In the genomic region with DNA sequence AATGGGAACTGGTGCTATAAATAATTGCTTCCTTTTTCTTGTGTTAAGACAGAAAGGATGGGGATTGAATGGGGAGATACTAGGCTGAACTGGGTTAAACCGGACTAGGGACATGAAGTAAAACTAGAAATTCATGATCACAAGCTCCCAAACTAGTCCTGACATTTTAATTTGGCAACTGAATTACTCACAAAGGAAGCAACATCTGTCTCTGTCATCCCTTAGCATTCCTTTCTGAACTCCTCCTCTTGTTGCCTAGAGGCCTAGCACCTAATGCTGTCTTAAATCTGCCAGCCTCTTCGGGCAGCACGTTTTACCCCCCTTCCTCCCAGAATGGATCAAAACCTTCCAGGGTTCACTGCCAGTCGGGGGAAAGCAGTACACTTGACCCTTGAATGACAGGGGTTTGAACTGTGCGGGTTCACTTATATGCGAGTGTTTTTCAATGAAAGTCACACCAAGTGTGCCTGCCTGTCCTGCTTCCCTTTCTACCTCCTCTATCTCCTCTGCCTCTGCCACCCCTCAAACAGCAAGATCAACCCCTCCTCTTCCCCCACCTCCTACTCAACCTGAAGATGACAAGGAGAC, we compare ENCODE assay signal across 1 cellular context.
TF ChIP-seq lines count a peak whose summit lies in the region.

No MANE protein-coding gene starts in this region.

TF ChIP-seq in GM23338, 12 proteins besides CTCF, POLR2A, EP300 and RAD21 (continued from another document):
- TF ChIP-seq, protein P1, sequence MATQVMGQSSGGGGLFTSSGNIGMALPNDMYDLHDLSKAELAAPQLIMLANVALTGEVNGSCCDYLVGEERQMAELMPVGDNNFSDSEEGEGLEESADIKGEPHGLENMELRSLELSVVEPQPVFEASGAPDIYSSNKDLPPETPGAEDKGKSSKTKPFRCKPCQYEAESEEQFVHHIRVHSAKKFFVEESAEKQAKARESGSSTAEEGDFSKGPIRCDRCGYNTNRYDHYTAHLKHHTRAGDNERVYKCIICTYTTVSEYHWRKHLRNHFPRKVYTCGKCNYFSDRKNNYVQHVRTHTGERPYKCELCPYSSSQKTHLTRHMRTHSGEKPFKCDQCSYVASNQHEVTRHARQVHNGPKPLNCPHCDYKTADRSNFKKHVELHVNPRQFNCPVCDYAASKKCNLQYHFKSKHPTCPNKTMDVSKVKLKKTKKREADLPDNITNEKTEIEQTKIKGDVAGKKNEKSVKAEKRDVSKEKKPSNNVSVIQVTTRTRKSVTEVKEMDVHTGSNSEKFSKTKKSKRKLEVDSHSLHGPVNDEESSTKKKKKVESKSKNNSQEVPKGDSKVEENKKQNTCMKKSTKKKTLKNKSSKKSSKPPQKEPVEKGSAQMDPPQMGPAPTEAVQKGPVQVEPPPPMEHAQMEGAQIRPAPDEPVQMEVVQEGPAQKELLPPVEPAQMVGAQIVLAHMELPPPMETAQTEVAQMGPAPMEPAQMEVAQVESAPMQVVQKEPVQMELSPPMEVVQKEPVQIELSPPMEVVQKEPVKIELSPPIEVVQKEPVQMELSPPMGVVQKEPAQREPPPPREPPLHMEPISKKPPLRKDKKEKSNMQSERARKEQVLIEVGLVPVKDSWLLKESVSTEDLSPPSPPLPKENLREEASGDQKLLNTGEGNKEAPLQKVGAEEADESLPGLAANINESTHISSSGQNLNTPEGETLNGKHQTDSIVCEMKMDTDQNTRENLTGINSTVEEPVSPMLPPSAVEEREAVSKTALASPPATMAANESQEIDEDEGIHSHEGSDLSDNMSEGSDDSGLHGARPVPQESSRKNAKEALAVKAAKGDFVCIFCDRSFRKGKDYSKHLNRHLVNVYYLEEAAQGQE (IDR thresholded peaks at IDR 0.05; ENCODE audit: unreplicated experiment) = no peak
- TF ChIP-seq, protein P2, sequence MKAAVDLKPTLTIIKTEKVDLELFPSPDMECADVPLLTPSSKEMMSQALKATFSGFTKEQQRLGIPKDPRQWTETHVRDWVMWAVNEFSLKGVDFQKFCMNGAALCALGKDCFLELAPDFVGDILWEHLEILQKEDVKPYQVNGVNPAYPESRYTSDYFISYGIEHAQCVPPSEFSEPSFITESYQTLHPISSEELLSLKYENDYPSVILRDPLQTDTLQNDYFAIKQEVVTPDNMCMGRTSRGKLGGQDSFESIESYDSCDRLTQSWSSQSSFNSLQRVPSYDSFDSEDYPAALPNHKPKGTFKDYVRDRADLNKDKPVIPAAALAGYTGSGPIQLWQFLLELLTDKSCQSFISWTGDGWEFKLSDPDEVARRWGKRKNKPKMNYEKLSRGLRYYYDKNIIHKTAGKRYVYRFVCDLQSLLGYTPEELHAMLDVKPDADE (IDR thresholded peaks at IDR 0.05) = no peak
- TF ChIP-seq CREB1 (CRISPR knock-in tag; IDR thresholded peaks at IDR 0.05; ENCODE audit: low read depth) (no peak), STAT1 (IDR thresholded peaks at IDR 0.05; ENCODE audit: unreplicated experiment) (no peak), EZH2 (IDR thresholded peaks at IDR 0.05; ENCODE audit: low read depth, unreplicated experiment) (no peak), EZH2phosphoT487 (IDR thresholded peaks at IDR 0.05; ENCODE audit: unreplicated experiment) (no peak), JUNB (IDR thresholded peaks at IDR 0.05; ENCODE audit: unreplicated experiment) (no peak)
